Comparison of ENCODE assay signal across 10 cellular contexts in genomic region chr3:197151562-197151961, GRCh38.
DNase-seq lines count a peak whose midpoint lies in the region; ATAC-seq and TF ChIP-seq lines count a peak whose summit lies in the region.
"Had no signal": no experiment of that assay in that cellular context is flagged by ENCODE, and none has a peak within 500 bp of the region (broad histone marks: within the 10 kb centered on the region; RNA-seq: fewer than 3 reads in every experiment).

No MANE protein-coding gene starts in this region.

- TF ChIP-seq CTCF in astrocyte of the spinal cord (IDR thresholded peaks at IDR 0.05; ENCODE audit: low read depth, low read length) (no peak), lower lobe of right lung (IDR thresholded peaks at IDR 0.05) (no peak)

- peaks cover 10% of the 10 kb centered on the region for H3K4me1 ChIP-seq in lower lobe of right lung

- in situ Hi-C loops in astrocyte of the spinal cord (cut with HindIII; ENCODE audit: low sequenced_read_pairs) = no loop called here

- peak; percentile 69 to 86 for ATAC-seq in lower lobe of right lung
- ATAC-seq in HG02870 (IDR thresholded peaks at IDR 0.05; ENCODE audit: unreplicated experiment) = no peak
- no peak for ATAC-seq in GM19455 (IDR thresholded peaks at IDR 0.05; ENCODE audit: unreplicated experiment)

- no peak overlapping the region for H3K27ac ChIP-seq in lower lobe of right lung
- H3K27ac ChIP-seq: thoracic aorta had no signal

- H3K27me3 ChIP-seq in lower lobe of right lung (ENCODE audit: low read depth) = no peaks in the 10 kb centered on the region

- peaks cover 18% of the 10 kb centered on the region for H3K9me3 ChIP-seq in lower lobe of right lung

- DNase-seq in EL (peak; percentile 77), NCI-H1105 treated with DMSO at 0.1 percent for 48 hours (lab: John Stamatoyannopoulos, UW) (peak; percentile 79), astrocyte of the spinal cord (ENCODE audit: low read depth, low spot score) (peak; percentile 55), lower lobe of right lung (no peak), GOT3 (lab: John Stamatoyannopoulos, UW) (no peak), mesenteric fat pad (ENCODE audit: low spot score) (no peak)
- DNase-seq: activated naive CD8-positive, alpha-beta T cell treated with anti-CD3 and anti-CD28 coated beads, Interleukin-2, amount 10 ng/mL, durations not matched to agents 7 days and 5 days had no signal

- no peaks in the 10 kb centered on the region for H3K36me3 ChIP-seq in lower lobe of right lung
- H3K36me3 ChIP-seq: thoracic aorta had no signal

- H3K4me3 ChIP-seq in astrocyte of the spinal cord (ENCODE audit: low read depth, low read length) (no peak overlapping the region), lower lobe of right lung (no peak overlapping the region)
- H3K4me3 ChIP-seq: thoracic aorta had no signal

- intact Hi-C loops in lower lobe of right lung (cut with DNase I) = no loop called here

Comparison
In these comparisons a context has a peak if more than half of its experiments do, and no peak if none do; other contexts are left out.
1. DNase-seq: peak in EL (single experiment), NCI-H1105 treated with DMSO at 0.1 percent for 48 hours (single experiment) and astrocyte of the spinal cord (single experiment); none in lower lobe of right lung (single experiment), GOT3 (single experiment) and mesenteric fat pad (single experiment).
2. ATAC-seq: peak in lower lobe of right lung (2 of 2); none in HG02870 (single experiment) and GM19455 (single experiment).